Comparison of ENCODE assay signal across 1 cellular context in the genomic region with DNA sequence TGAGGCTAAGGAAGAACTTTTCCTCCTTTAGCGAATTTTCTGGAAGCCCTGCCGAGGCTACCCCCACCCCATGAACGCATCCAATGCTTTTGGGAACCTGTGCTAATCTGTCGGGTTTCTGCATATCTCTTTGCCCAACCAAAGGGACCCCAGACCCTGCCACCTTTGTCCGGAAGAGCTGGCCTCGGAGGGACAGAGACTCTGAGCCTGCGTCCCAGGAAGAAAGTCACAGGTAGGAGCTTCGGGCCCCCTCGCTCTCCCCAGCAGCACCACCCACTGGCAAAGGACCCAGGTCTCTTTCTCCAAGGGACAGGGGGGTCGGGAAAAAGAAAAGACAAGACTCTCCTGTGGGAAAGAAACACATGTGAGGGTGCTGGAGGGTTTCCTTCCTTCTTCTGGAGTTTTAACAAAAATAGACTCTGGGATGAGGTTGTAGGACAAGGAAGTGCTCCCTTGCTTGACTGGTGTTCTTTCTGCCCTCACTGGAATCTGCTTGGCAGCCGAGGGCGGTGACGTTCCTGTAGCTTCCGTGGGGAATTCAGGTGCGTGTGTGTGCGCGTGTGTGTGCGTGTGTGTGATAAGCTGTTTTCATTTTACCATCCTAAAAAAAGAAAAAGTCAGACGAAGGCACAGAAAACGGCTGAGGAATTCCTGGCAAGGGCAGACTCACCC.
A peak's percentile ranks its signal among the peaks of the same experiment; 100 is the strongest.
TF ChIP-seq lines count a peak whose summit lies in the region.

No MANE protein-coding gene starts in this region.

TF ChIP-seq in HepG2, 621 proteins besides CTCF, POLR2A, EP300 and RAD21:
- TF ChIP-seq, protein P1, sequence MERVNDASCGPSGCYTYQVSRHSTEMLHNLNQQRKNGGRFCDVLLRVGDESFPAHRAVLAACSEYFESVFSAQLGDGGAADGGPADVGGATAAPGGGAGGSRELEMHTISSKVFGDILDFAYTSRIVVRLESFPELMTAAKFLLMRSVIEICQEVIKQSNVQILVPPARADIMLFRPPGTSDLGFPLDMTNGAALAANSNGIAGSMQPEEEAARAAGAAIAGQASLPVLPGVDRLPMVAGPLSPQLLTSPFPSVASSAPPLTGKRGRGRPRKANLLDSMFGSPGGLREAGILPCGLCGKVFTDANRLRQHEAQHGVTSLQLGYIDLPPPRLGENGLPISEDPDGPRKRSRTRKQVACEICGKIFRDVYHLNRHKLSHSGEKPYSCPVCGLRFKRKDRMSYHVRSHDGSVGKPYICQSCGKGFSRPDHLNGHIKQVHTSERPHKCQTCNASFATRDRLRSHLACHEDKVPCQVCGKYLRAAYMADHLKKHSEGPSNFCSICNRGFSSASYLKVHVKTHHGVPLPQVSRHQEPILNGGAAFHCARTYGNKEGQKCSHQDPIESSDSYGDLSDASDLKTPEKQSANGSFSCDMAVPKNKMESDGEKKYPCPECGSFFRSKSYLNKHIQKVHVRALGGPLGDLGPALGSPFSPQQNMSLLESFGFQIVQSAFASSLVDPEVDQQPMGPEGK (CRISPR knock-in tag; IDR thresholded peaks at IDR 0.05): no peak
- TF ChIP-seq, protein P2, sequence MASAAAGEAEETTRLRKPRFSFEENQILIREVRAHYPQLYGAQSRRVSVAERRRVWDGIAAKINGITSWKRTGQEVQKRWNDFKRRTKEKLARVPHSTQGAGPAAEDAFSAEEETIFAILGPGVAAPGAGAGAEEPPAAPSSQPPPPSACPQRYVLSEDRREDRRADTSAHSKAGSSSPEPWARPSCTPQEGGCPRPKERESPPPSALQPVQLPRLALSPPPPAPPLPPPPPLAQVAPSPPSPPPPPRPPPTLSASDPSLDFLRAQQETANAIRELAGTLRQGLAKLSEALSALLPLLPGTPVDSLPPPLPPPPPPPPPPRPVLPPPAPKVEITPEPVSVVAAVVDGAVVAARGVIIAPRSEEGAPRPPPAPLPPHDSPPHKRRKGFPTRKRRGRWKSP (CRISPR knock-in tag; IDR thresholded peaks at IDR 0.05): no peak
- 0 out of 2 replicates have a peak, but pooled peaks have one; percentile 51 for TF ChIP-seq MTF2 (CRISPR knock-in tag; IDR thresholded peaks at IDR 0.05; ENCODE audit: borderline replicate concordance)
